Comparison of ENCODE assay signal across 11 cellular contexts in the genomic region with DNA sequence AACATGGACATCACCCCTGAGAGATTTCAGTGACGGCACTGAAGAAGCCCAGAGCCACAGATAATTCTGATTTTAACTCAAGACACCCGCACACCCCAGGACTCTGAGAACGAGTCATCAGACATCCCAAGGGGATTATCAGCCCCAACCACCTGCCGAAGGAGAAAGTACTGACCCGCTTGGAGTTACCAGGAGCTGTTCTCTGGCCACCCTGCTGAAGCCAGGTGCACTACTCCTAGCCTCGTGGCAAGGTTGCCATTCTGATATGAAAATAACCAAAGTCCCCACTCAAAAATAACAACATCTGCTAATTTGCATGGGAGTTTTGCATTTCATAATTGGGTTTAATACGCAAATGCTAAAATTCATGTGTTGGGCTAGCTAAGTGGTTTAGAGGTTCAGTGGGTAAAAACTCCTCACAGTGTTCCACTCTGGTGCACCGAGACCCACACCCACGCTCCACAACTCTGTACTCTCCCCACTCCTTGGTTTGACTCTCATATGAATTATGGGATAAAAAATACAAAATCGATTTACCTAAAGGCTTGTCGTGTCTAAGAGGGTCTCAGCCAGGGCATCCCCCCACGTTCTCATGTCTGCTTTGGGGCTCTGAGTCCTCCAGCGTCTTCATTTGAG.
DNase-seq lines count a peak whose midpoint lies in the region; ATAC-seq, FAIRE-seq and TF ChIP-seq lines count a peak whose summit lies in the region.
"Had no signal": no experiment of that assay in that cellular context is flagged by ENCODE, and none has a peak within 500 bp of the region (broad histone marks: within the 10 kb centered on the region; RNA-seq: fewer than 3 reads in every experiment).

No MANE protein-coding gene starts in this region.

- no peak for TF ChIP-seq EP300 in transverse colon (IDR thresholded peaks at IDR 0.05; ENCODE audit: low read depth)

- peaks cover 5% of the 10 kb centered on the region for H3K4me1 Mint-ChIP-seq in activated CD8-positive, alpha-beta memory T cell treated with anti-CD3 and anti-CD28 coated beads, Interleukin-2, amount 10 ng/mL, durations not matched to agents 7 days and 5 days
- H3K4me1 Mint-ChIP-seq in stimulated activated memory B cell treated with anti-CD40 and anti-IgM and Interleukin-4, amounts not matched to agents 10 μg/mL and 1 μg/mL and 100 μg/mL, for 72 hours: peaks cover 82% of the 10 kb centered on the region

- no peak for ATAC-seq in activated CD8-positive, alpha-beta memory T cell treated with anti-CD3 and anti-CD28 coated beads, Interleukin-2, amount 10 ng/mL, durations not matched to agents 7 days and 5 days
- ATAC-seq in GM21825 (IDR thresholded peaks at IDR 0.05; ENCODE audit: unreplicated experiment): peak; percentile 30
- peak; percentile 79 for ATAC-seq in stimulated activated memory B cell treated with anti-CD40 and anti-IgM and Interleukin-4, amounts not matched to agents 10 μg/mL and 1 μg/mL and 100 μg/mL, for 72 hours

- H3K36me3 Mint-ChIP-seq in activated CD8-positive, alpha-beta memory T cell treated with anti-CD3 and anti-CD28 coated beads, Interleukin-2, amount 10 ng/mL, durations not matched to agents 7 days and 5 days: peaks cover 4% of the 10 kb centered on the region
- peaks cover 21% of the 10 kb centered on the region for H3K36me3 Mint-ChIP-seq in stimulated activated memory B cell treated with anti-CD40 and anti-IgM and Interleukin-4, amounts not matched to agents 10 μg/mL and 1 μg/mL and 100 μg/mL, for 72 hours

- H3K9me3 Mint-ChIP-seq in activated CD8-positive, alpha-beta memory T cell treated with anti-CD3 and anti-CD28 coated beads, Interleukin-2, amount 10 ng/mL, durations not matched to agents 7 days and 5 days (ENCODE audit: low read depth): no peaks in the 10 kb centered on the region
- no peaks in the 10 kb centered on the region for H3K9me3 Mint-ChIP-seq in stimulated activated memory B cell treated with anti-CD40 and anti-IgM and Interleukin-4, amounts not matched to agents 10 μg/mL and 1 μg/mL and 100 μg/mL, for 72 hours

- CTCF ChIA-PET in activated CD8-positive, alpha-beta memory T cell treated with anti-CD3 and anti-CD28 coated beads, Interleukin-2, amount 10 ng/mL, durations not matched to agents 7 days and 5 days (lab: Charles Lee): no interaction called here

- TF ChIP-seq CTCF in transverse colon (IDR thresholded peaks at IDR 0.05): no peak

- no peaks in the 10 kb centered on the region for H4K20me1 ChIP-seq in Karpas-422 (ENCODE audit: insufficient read depth, low read depth, low read length)

- H3K4me3 Mint-ChIP-seq in activated CD8-positive, alpha-beta memory T cell treated with anti-CD3 and anti-CD28 coated beads, Interleukin-2, amount 10 ng/mL, durations not matched to agents 7 days and 5 days: no peak overlapping the region
- H3K4me3 Mint-ChIP-seq in stimulated activated memory B cell treated with anti-CD40 and anti-IgM and Interleukin-4, amounts not matched to agents 10 μg/mL and 1 μg/mL and 100 μg/mL, for 72 hours: peak overlapping the region; percentile 50

- no peak for TF ChIP-seq POLR2A in transverse colon (IDR thresholded peaks at IDR 0.05)

- H3K4me1 ChIP-seq in Karpas-422 (ENCODE audit: low read length) (peaks cover 28% of the 10 kb centered on the region), transverse colon (no peaks in the 10 kb centered on the region), small intestine (ENCODE audit: control insufficient read depth in 2 of 2, insufficient read depth in 1 of 2, low read depth in 1 of 2, low read length in 1 of 2) (peaks cover 0 to 2% of the 10 kb centered on the region in 2 donors)

- peak overlapping the region; percentile 35; the same call in 1 of the 2 replicates for H3K4me3 ChIP-seq in Karpas-422 (ENCODE audit: low read length)
- no peak overlapping the region for H3K4me3 ChIP-seq in transverse colon
- H3K4me3 ChIP-seq in small intestine (ENCODE audit: low read depth in 1 of 2, low read length in 2 of 2): no peak overlapping the region

- WGBS in transverse colon (ENCODE audit: low coverage in 1 of 2), 2 donors: 82 to 95% methylated on average over 5 to 13 of the region's 13 CpGs
- 62 to 81% (median 70%) methylated on average over 13 of the region's 13 CpGs for WGBS in small intestine, 3 donors

- H3K27ac Mint-ChIP-seq in activated CD8-positive, alpha-beta memory T cell treated with anti-CD3 and anti-CD28 coated beads, Interleukin-2, amount 10 ng/mL, durations not matched to agents 7 days and 5 days: no peak overlapping the region
- peak overlapping the region; percentile 84 for H3K27ac Mint-ChIP-seq in stimulated activated memory B cell treated with anti-CD40 and anti-IgM and Interleukin-4, amounts not matched to agents 10 μg/mL and 1 μg/mL and 100 μg/mL, for 72 hours

- no peaks in the 10 kb centered on the region for H3K9me2 ChIP-seq in Karpas-422 (replicated peaks; ENCODE audit: insufficient read depth, low read length)

- in situ Hi-C loops in transverse colon (cut with MboI; ENCODE audit: low pct_ligation_motif_present in 1 of 4, low pct_unique_long_range_greater_than_20kb in 1 of 4, low sequenced_read_pairs in 3 of 4): no loop called here

- H3K9ac ChIP-seq in Karpas-422 (ENCODE audit: low read length): no peak overlapping the region; the same call in 1 of the 2 replicates

- intact Hi-C loops in transverse colon (cut with DNase I; ENCODE audit: low total_unique reads): no loop called here

- H3K36me3 ChIP-seq in Karpas-422 (ENCODE audit: insufficient read depth, low read length): no peaks in the 10 kb centered on the region
- peaks cover 0 to 6% (median 0%) of the 10 kb centered on the region in 4 donors for H3K36me3 ChIP-seq in transverse colon
- peaks cover 0 to 5% of the 10 kb centered on the region in 2 donors for H3K36me3 ChIP-seq in small intestine (ENCODE audit: control insufficient read depth in 2 of 2, insufficient read depth in 2 of 2, low read length in 2 of 2)

- FAIRE-seq in small intestine (lab: Jason Lieb, UNC): no peak
- FAIRE-seq: HepG2 had no signal

- H3K9me3 ChIP-seq in Karpas-422 (ENCODE audit: low read length) (no peaks in the 10 kb centered on the region), transverse colon (no peaks in the 10 kb centered on the region), small intestine (ENCODE audit: control insufficient read depth, low read depth) (no peaks in the 10 kb centered on the region)

- no peaks in the 10 kb centered on the region for H3K27me3 Mint-ChIP-seq in activated CD8-positive, alpha-beta memory T cell treated with anti-CD3 and anti-CD28 coated beads, Interleukin-2, amount 10 ng/mL, durations not matched to agents 7 days and 5 days
- H3K27me3 Mint-ChIP-seq in stimulated activated memory B cell treated with anti-CD40 and anti-IgM and Interleukin-4, amounts not matched to agents 10 μg/mL and 1 μg/mL and 100 μg/mL, for 72 hours: peaks cover 18% of the 10 kb centered on the region

- DNase-seq in activated CD8-positive, alpha-beta memory T cell treated with anti-CD3 and anti-CD28 coated beads for 24 hours: peak; percentile 33
- no peak for DNase-seq in activated CD8-positive, alpha-beta memory T cell treated with anti-CD3 and anti-CD28 coated beads, Interleukin-2, amount 10 ng/mL, durations not matched to agents 7 days and 5 days
- DNase-seq in Karpas-422 (peak; percentile 47), NCI-H1694 (lab: John Stamatoyannopoulos, UW) (no peak), transverse colon (no peak), small intestine (no peak)
- DNase-seq: activated CD4-positive, alpha-beta T cell treated with anti-CD3 and anti-CD28 coated beads for 4 hours; Right ventricle myocardium superior had no signal

- H3K27ac ChIP-seq in Karpas-422 (ENCODE audit: low read length): no peak overlapping the region
- H3K27ac ChIP-seq in transverse colon: no peak overlapping the region
- H3K27ac ChIP-seq in small intestine (ENCODE audit: low read depth in 1 of 2, low read length in 1 of 2): peak overlapping the region in 1 of 2 donors; percentile 74

- no peaks in the 10 kb centered on the region for H3K79me2 ChIP-seq in Karpas-422 (ENCODE audit: low read length)

- H3K4me2 ChIP-seq in Karpas-422 (ENCODE audit: low read depth, low read length, poor library complexity, severe bottlenecking): peak overlapping the region; percentile 60

- no peak overlapping the region; the same call in 1 of the 2 replicates for H2AFZ ChIP-seq in Karpas-422 (ENCODE audit: low read length)

- no peaks in the 10 kb centered on the region for H3K27me3 ChIP-seq in Karpas-422 (ENCODE audit: low read length)
- H3K27me3 ChIP-seq in transverse colon: no peaks in the 10 kb centered on the region
- H3K27me3 ChIP-seq in small intestine (ENCODE audit: control insufficient read depth in 2 of 2, insufficient read depth in 2 of 2, low read length in 2 of 2): no peaks in the 10 kb centered on the region

Comparison
In these comparisons a context has a peak if more than half of its experiments do, and no peak if none do; other contexts are left out.
1. DNase-seq: peak in activated CD8-positive, alpha-beta memory T cell treated with anti-CD3 and anti-CD28 coated beads for 24 hours (single experiment) and Karpas-422 (single experiment); none in activated CD8-positive, alpha-beta memory T cell treated with anti-CD3 and anti-CD28 coated beads, Interleukin-2, amount 10 ng/mL, durations not matched to agents 7 days and 5 days (single experiment), NCI-H1694 (single experiment), transverse colon (single experiment) and small intestine (single experiment).